28 cellular contexts compared by ENCODE assay signal in the genomic region with DNA sequence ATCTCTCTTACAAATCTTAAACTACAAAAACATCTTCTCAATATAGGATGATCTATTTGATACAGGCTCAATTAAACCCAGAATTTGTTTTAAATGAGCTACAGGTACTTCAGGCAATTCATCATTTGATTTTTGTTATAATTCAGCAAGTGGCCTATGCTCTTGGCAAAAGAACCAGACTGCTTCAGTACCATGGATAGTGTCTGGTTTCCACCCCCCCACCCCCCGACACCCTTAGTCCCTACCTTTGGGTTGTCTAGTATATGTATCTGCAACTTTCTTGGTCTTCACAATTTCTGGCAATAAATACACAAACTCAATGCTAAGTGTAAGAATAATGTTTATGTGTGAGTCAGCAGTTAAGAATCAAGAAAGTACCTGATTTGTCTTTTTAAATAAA.
"Had no signal": no experiment of that assay in that cellular context is flagged by ENCODE, and none has a peak within 500 bp of the region (broad histone marks: within the 10 kb centered on the region; RNA-seq: fewer than 3 reads in every experiment).

No MANE protein-coding gene starts in this region.

- H3K27me3 ChIP-seq: ascending aorta, breast epithelium, cardiac muscle cell, colonic mucosa had no signal

- H3K4me3 ChIP-seq: ascending aorta, breast epithelium, cardiac muscle cell, colonic mucosa had no signal

- DNase-seq: activated CD4-positive, alpha-beta memory T cell treated with anti-CD3 and anti-CD28 coated beads, Interleukin-2, amount 10 ng/mL, durations not matched to agents 7 days and 5 days; activated CD4-positive, alpha-beta T cell treated with anti-CD3 and anti-CD28 coated beads for 1 hour; activated CD4-positive, alpha-beta T cell treated with anti-CD3 and anti-CD28 coated beads for 4 hours; activated CD4-positive, alpha-beta T cell treated with anti-CD3 and anti-CD28 coated beads, Interleukin-2, amount 10 ng/mL, durations not matched to agents 7 days and 5 days; activated CD4-positive, alpha-beta T cell treated with anti-CD3 and anti-CD28 coated beads, Interleukin-2, amount 50 U/mL, for 4 hours; activated CD8-positive, alpha-beta memory T cell treated with anti-CD3 and anti-CD28 coated beads, Interleukin-2, amount 50 U/mL, for 48 hours; activated gamma-delta T cell; activated naive CD4-positive, alpha-beta T cell; activated naive CD4-positive, alpha-beta T cell treated with anti-CD3 and anti-CD28 coated beads, Interleukin-2, amount 10 ng/mL, durations not matched to agents 7 days and 5 days; activated naive CD8-positive, alpha-beta T cell treated with anti-CD3 and anti-CD28 coated beads, Interleukin-2, amount 10 ng/mL, durations not matched to agents 7 days and 5 days; activated T-cell treated with anti-CD3 and anti-CD28 coated beads for 4 hours; activated T-cell treated with anti-CD3 and anti-CD28 coated beads, Interleukin-2, amount 50 U/mL, for 24 hours; activated T-cell treated with anti-CD3 and anti-CD28 coated beads, Interleukin-2, amount 50 U/mL, for 72 hours; central memory CD4-positive, alpha-beta T cell; cerebellar nuclear complex; colonic mucosa; effector CD8-positive, alpha-beta T cell; foreskin fibroblast; head of caudate nucleus; T1000 had no signal

- H3K4me1 ChIP-seq: ascending aorta, breast epithelium, colonic mucosa had no signal

- H3K36me3 ChIP-seq: ascending aorta, breast epithelium, cardiac muscle cell, colonic mucosa had no signal

- H3K27ac ChIP-seq: ascending aorta, breast epithelium, cardiac muscle cell, colonic mucosa, epithelial cell of prostate had no signal

- ATAC-seq: activated naive CD4-positive, alpha-beta T cell treated with anti-CD3 and anti-CD28 coated beads, Interleukin-2, amount 50 U/mL, for 72 hours; activated T-cell treated with anti-CD3 and anti-CD28 coated beads, Interleukin-2, amount 50 U/mL, for 72 hours; esophagus mucosa had no signal

- FAIRE-seq: endometrium, endothelial cell of umbilical vein had no signal

- H3K9me3 ChIP-seq: ascending aorta, colonic mucosa had no signal
